Comparison of ENCODE assay signal across 1 cellular context in the genomic region with DNA sequence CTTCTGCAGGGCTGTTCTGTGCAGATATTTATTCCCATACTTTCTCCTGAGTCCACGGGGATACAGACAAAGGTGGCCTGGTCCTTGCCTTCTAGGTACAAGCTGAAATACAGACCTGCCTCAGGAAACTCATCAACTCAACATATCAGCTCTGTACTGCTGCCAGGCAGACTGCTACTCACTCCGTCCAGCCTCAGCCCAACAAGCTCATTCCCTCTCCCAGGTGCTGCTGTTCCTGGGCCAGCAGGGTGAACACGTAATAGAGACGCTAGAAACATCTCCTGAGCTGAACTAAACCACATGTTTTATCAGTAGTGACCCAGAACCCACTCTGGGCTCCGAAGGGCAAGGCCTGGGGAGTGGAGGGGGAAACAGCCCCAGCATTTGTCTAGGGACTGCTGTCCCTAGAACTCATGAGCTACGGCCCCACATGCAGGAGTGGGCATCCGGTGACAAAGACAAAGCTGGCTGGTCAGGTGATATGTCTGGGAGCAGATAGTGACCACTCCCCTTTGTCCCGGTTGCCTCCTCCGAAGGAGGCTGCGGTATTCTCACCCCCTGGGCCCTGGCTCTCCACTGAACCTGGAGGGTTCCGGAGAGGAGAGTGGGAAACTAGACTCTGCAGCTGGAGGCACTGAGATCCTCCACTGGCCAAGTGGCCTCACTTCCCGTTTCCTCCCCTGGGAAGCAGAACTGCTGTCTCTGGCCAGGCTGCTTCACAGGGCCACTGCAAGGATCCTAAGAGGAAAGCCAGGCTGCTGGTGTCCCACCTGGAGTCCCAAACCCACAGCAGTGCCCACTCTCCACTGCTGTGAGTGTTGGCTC.
TF ChIP-seq lines count a peak whose summit lies in the region.

No MANE protein-coding gene starts in this region.

TF ChIP-seq in K562, 482 proteins besides CTCF, POLR2A, EP300 and RAD21 (continued from another document and continues in another):
- TF ChIP-seq, protein P1, sequence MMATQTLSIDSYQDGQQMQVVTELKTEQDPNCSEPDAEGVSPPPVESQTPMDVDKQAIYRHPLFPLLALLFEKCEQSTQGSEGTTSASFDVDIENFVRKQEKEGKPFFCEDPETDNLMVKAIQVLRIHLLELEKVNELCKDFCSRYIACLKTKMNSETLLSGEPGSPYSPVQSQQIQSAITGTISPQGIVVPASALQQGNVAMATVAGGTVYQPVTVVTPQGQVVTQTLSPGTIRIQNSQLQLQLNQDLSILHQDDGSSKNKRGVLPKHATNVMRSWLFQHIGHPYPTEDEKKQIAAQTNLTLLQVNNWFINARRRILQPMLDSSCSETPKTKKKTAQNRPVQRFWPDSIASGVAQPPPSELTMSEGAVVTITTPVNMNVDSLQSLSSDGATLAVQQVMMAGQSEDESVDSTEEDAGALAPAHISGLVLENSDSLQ (IDR thresholded peaks at IDR 0.05), result peak; percentile 55
- TF ChIP-seq ZFPM2 (CRISPR knock-in tag; IDR thresholded peaks at IDR 0.05) (no peak), CBFA2T2 (conservative IDR thresholded peaks at IDR 0.05) (peak; percentile 56), BDP1 (IDR thresholded peaks at IDR 0.05; ENCODE audit: insufficient read depth, insufficient read length) (no peak), EHMT2 (IDR thresholded peaks at IDR 0.05) (no peak), SMAD4 (CRISPR knock-in tag; conservative IDR thresholded peaks at IDR 0.05) (no peak; the same call in 1 of the 2 replicates), CAMTA2 (CRISPR knock-in tag; conservative IDR thresholded peaks at IDR 0.05) (no peak), RAD51 (IDR thresholded peaks at IDR 0.05; ENCODE audit: borderline replicate concordance, low read depth) (peak; percentile 53; the same call in 1 of the 2 replicates), MBD2 (IDR thresholded peaks at IDR 0.05; ENCODE audit: borderline replicate concordance, low read depth) (no peak), ZNF445 (CRISPR knock-in tag; IDR thresholded peaks at IDR 0.05; ENCODE audit: low read depth) (no peak), ZNF354B (CRISPR knock-in tag; IDR thresholded peaks at IDR 0.05) (no peak), ZNF444 (CRISPR knock-in tag; IDR thresholded peaks at IDR 0.05) (no peak), HSF4 (CRISPR knock-in tag; IDR thresholded peaks at IDR 0.05; ENCODE audit: borderline replicate concordance) (no peak), SAFB (IDR thresholded peaks at IDR 0.05; ENCODE audit: borderline replicate concordance, low read depth, low read length) (no peak), GABPA (tag; conservative IDR thresholded peaks at IDR 0.05; ENCODE audit: low read depth) (no peak; the same call in 1 of the 2 replicates), PYGO2 (tag; IDR thresholded peaks at IDR 0.05) (no peak), DNMT1 (IDR thresholded peaks at IDR 0.05) (no peak), ETV6 (IDR thresholded peaks at IDR 0.05; ENCODE audit: borderline replicate concordance in 1 of 2, low read depth in 2 of 2, low read length in 1 of 2) (no peak), ETV6 (CRISPR knock-in tag; IDR thresholded peaks at IDR 0.05; ENCODE audit: borderline replicate concordance) (no peak), BRD9 (IDR thresholded peaks at IDR 0.05; ENCODE audit: low read depth, partially characterized antibody) (no peak), NFE2L1 (tag; IDR thresholded peaks at IDR 0.05; ENCODE audit: borderline replicate concordance, low read depth) (no peak), MEF2A (IDR thresholded peaks at IDR 0.05; ENCODE audit: control insufficient read depth, low read depth, low read length) (no peak), ZNF79 (CRISPR knock-in tag; IDR thresholded peaks at IDR 0.05; ENCODE audit: low read depth) (no peak), KAT2B (IDR thresholded peaks at IDR 0.05; ENCODE audit: low read depth, low read length) (no peak), EZH2 (IDR thresholded peaks at IDR 0.05; ENCODE audit: borderline replicate concordance, low read depth, low read length) (no peak), U2AF1 (optimal IDR thresholded peaks at IDR 0.05; ENCODE audit: low read depth, low read length) (no peak), POLR2AphosphoS5 (IDR thresholded peaks at IDR 0.05; ENCODE audit: control insufficient read depth, insufficient read depth, low read depth, low read length) (no peak), KLF16 (IDR thresholded peaks at IDR 0.05) (0 out of 2 replicates have a peak, but pooled peaks have one; percentile 35), FOXP1 (CRISPR knock-in tag; IDR thresholded peaks at IDR 0.05) (no peak), COPS2 (conservative IDR thresholded peaks at IDR 0.05) (no peak), PURB (CRISPR knock-in tag; IDR thresholded peaks at IDR 0.05; ENCODE audit: low read depth) (no peak), SAFB2 (IDR thresholded peaks at IDR 0.05; ENCODE audit: borderline replicate concordance, low read depth, low read length, severe bottlenecking) (no peak), ZNF766 (CRISPR knock-in tag; conservative IDR thresholded peaks at IDR 0.05) (0 out of 2 replicates have a peak, but pooled peaks have one; percentile 29)
- TF ChIP-seq, protein P2, sequence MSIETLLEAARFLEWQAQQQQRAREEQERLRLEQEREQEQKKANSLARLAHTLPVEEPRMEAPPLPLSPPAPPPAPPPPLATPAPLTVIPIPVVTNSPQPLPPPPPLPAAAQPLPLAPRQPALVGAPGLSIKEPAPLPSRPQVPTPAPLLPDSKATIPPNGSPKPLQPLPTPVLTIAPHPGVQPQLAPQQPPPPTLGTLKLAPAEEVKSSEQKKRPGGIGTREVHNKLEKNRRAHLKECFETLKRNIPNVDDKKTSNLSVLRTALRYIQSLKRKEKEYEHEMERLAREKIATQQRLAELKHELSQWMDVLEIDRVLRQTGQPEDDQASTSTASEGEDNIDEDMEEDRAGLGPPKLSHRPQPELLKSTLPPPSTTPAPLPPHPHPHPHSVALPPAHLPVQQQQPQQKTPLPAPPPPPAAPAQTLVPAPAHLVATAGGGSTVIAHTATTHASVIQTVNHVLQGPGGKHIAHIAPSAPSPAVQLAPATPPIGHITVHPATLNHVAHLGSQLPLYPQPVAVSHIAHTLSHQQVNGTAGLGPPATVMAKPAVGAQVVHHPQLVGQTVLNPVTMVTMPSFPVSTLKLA (conservative IDR thresholded peaks at IDR 0.05), result 0 out of 4 replicates have a peak, but pooled peaks of 1 of the 2 experiments have one; percentile 15
- TF ChIP-seq, protein P3, sequence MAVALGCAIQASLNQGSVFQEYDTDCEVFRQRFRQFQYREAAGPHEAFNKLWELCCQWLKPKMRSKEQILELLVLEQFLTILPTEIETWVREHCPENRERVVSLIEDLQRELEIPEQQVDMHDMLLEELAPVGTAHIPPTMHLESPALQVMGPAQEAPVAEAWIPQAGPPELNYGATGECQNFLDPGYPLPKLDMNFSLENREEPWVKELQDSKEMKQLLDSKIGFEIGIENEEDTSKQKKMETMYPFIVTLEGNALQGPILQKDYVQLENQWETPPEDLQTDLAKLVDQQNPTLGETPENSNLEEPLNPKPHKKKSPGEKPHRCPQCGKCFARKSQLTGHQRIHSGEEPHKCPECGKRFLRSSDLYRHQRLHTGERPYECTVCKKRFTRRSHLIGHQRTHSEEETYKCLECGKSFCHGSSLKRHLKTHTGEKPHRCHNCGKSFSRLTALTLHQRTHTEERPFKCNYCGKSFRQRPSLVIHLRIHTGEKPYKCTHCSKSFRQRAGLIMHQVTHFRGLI (CRISPR knock-in tag; IDR thresholded peaks at IDR 0.05), result no peak
- TF ChIP-seq, protein P4, sequence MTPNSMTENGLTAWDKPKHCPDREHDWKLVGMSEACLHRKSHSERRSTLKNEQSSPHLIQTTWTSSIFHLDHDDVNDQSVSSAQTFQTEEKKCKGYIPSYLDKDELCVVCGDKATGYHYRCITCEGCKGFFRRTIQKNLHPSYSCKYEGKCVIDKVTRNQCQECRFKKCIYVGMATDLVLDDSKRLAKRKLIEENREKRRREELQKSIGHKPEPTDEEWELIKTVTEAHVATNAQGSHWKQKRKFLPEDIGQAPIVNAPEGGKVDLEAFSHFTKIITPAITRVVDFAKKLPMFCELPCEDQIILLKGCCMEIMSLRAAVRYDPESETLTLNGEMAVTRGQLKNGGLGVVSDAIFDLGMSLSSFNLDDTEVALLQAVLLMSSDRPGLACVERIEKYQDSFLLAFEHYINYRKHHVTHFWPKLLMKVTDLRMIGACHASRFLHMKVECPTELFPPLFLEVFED (CRISPR knock-in tag; conservative IDR thresholded peaks at IDR 0.05), result no peak
- TF ChIP-seq, protein P5, sequence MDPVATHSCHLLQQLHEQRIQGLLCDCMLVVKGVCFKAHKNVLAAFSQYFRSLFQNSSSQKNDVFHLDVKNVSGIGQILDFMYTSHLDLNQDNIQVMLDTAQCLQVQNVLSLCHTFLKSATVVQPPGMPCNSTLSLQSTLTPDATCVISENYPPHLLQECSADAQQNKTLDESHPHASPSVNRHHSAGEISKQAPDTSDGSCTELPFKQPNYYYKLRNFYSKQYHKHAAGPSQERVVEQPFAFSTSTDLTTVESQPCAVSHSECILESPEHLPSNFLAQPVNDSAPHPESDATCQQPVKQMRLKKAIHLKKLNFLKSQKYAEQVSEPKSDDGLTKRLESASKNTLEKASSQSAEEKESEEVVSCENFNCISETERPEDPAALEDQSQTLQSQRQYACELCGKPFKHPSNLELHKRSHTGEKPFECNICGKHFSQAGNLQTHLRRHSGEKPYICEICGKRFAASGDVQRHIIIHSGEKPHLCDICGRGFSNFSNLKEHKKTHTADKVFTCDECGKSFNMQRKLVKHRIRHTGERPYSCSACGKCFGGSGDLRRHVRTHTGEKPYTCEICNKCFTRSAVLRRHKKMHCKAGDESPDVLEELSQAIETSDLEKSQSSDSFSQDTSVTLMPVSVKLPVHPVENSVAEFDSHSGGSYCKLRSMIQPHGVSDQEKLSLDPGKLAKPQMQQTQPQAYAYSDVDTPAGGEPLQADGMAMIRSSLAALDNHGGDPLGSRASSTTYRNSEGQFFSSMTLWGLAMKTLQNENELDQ (CRISPR knock-in tag; IDR thresholded peaks at IDR 0.05; ENCODE audit: borderline replicate concordance), result no peak
- TF ChIP-seq, protein P6, sequence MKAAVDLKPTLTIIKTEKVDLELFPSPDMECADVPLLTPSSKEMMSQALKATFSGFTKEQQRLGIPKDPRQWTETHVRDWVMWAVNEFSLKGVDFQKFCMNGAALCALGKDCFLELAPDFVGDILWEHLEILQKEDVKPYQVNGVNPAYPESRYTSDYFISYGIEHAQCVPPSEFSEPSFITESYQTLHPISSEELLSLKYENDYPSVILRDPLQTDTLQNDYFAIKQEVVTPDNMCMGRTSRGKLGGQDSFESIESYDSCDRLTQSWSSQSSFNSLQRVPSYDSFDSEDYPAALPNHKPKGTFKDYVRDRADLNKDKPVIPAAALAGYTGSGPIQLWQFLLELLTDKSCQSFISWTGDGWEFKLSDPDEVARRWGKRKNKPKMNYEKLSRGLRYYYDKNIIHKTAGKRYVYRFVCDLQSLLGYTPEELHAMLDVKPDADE (conservative IDR thresholded peaks at IDR 0.05; ENCODE audit: control insufficient read depth, low read depth, low read length), result no peak
- TF ChIP-seq, protein P7, sequence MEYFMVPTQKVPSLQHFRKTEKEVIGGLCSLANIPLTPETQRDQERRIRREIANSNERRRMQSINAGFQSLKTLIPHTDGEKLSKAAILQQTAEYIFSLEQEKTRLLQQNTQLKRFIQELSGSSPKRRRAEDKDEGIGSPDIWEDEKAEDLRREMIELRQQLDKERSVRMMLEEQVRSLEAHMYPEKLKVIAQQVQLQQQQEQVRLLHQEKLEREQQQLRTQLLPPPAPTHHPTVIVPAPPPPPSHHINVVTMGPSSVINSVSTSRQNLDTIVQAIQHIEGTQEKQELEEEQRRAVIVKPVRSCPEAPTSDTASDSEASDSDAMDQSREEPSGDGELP (CRISPR knock-in tag; IDR thresholded peaks at IDR 0.05; ENCODE audit: borderline replicate concordance), result peak; percentile 58; the same call in 1 of the 2 replicates
- TF ChIP-seq, protein P8, sequence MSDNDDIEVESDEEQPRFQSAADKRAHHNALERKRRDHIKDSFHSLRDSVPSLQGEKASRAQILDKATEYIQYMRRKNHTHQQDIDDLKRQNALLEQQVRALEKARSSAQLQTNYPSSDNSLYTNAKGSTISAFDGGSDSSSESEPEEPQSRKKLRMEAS (CRISPR knock-in tag; IDR thresholded peaks at IDR 0.05), result peak; percentile 31; the same call in 1 of the 2 replicates
- TF ChIP-seq, protein P9, sequence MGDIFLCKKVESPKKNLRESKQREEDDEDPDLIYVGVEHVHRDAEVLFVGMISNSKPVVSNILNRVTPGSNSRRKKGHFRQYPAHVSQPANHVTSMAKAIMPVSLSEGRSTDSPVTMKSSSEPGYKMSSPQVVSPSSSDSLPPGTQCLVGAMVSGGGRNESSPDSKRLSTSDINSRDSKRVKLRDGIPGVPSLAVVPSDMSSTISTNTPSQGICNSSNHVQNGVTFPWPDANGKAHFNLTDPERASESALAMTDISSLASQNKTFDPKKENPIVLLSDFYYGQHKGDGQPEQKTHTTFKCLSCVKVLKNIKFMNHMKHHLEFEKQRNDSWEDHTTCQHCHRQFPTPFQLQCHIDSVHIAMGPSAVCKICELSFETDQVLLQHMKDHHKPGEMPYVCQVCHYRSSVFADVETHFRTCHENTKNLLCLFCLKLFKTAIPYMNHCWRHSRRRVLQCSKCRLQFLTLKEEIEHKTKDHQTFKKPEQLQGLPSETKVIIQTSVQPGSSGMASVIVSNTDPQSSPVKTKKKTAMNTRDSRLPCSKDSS (IDR thresholded peaks at IDR 0.05; ENCODE audit: low read depth, partially characterized antibody), result no peak
